In the genomic region with DNA sequence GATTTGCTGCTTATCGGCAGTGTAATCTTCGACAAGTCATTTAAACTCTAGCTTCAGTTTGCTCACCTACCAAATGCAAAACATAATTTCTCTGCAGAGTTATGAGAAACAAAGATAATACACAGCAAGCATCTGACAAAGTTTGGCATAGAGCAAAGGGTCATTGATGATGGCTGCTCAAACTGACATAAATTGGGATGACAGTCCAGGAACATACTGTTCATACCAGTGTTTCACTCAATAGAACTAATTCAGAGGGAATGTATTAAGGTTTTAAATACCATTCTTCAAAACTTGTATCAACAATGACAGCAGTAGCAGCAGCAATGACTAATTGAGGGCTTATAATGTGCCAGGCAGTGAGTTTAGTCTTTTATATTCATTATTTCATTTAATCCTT, we compare ENCODE assay signal across 24 cellular contexts.
"Had no signal": no experiment of that assay in that cellular context is flagged by ENCODE, and none has a peak within 500 bp of the region (broad histone marks: within the 10 kb centered on the region; RNA-seq: fewer than 3 reads in every experiment).

No MANE protein-coding gene starts in this region.

- DNase-seq: dermis blood vessel endothelial cell; dorsolateral prefrontal cortex; effector CD4-positive, alpha-beta T cell; effector memory CD4-positive, alpha-beta T cell; foreskin keratinocyte; heart left ventricle; hypothalamus; immature natural killer cell; left cardiac atrium; left lung; left ventricle myocardium superior; mammary epithelial cell; mesendoderm; midbrain had no signal

- H3K36me3 ChIP-seq: esophagus muscularis mucosa, gastroesophageal sphincter, heart left ventricle, left lung had no signal

- H3K4me3 ChIP-seq: coronary artery, dorsolateral prefrontal cortex, esophagus muscularis mucosa, gastroesophageal sphincter, heart left ventricle, hepatocyte, left lung, lung had no signal

- H3K4me1 ChIP-seq: esophagus muscularis mucosa, foreskin keratinocyte, gastroesophageal sphincter, heart left ventricle, left lung had no signal

- H3K27ac ChIP-seq: coronary artery, dorsolateral prefrontal cortex, esophagus muscularis mucosa, foreskin keratinocyte, gastroesophageal sphincter, heart left ventricle, hepatocyte, left lung had no signal

- ATAC-seq: foreskin keratinocyte, gastroesophageal sphincter, heart left ventricle, left cardiac atrium, left lung, left ventricle myocardium superior had no signal

- H2AFZ ChIP-seq: hepatocyte had no signal

- H3K27ac Mint-ChIP-seq: immature natural killer cell, memory B cell had no signal

- FAIRE-seq: colon, endothelial cell of umbilical vein, islet of Langerhans, keratinocyte had no signal

- H3K27me3 Mint-ChIP-seq: memory B cell had no signal

- H3K4me1 Mint-ChIP-seq: immature natural killer cell, memory B cell had no signal

- H3K36me3 Mint-ChIP-seq: immature natural killer cell, memory B cell had no signal

- H3K27me3 ChIP-seq: esophagus muscularis mucosa, foreskin keratinocyte, gastroesophageal sphincter, heart left ventricle, hepatocyte, left lung had no signal

- H3K79me2 ChIP-seq: hepatocyte had no signal

- H3K4me3 Mint-ChIP-seq: immature natural killer cell, memory B cell had no signal

- H3K9me3 ChIP-seq: esophagus muscularis mucosa, gastroesophageal sphincter, left lung had no signal

- H3K4me2 ChIP-seq: hepatocyte had no signal
